ENCODE assay signal across 8 cellular contexts in the genomic region with DNA sequence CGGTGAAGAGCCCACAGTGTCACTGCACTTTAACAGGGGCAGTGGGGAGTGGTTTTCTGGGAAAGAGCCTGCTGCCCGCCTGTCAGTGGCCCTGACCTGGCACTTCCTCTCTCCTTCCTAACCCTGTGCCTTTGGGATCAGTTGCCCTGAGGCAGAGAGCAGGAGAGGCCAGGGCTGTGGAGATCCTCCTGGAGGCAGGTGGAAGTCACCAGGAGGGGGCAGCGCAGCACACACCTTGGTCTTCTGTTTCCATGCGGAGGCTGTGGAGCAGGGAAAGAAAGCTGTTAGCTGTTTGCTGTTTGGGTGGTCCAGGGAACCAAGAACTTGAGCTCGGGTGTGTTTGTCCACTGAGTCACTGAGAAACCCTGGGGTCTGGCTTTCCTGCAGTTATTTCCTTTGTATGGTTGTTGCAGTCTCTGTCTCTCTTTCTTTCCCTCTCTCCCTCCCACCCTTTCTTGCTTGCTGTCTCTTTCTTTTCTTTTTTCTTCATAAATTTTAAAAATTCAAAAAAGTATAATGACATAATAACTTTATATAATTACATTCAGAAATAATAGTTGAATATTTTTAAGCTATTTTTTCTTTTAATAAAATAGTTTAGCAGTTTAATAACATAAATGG. TPM values are rescaled to one million over a fixed set of nuclear protein-coding genes. Genes with fewer than 3 reads are reported as not detected.
DNase-seq lines count a peak whose midpoint lies in the region; ATAC-seq lines count a peak whose summit lies in the region.

No MANE protein-coding gene starts in this region.

- DNase-seq in DMS 273 (lab: John Stamatoyannopoulos, UW; ENCODE audit: unreplicated experiment) (peak; percentile 67), DMS 273 treated with DMSO at 0.1 percent for 48 hours (lab: John Stamatoyannopoulos, UW) (no peak), RPMI7951 (ENCODE audit: low read depth) (peak; percentile 10), brain pericyte (ENCODE audit: low read depth, low spot score) (peak; percentile 20), iPS DF 6.9 (ENCODE audit: low read depth, low spot score) (peak; percentile 76), NOMO-1 treated with DMSO at 0.1 percent for 48 hours (lab: John Stamatoyannopoulos, UW; ENCODE audit: unreplicated experiment) (no peak)
- DNase-seq in stimulated activated CD4-positive, alpha-beta T cell treated with anti-CD3 and anti-CD28 coated beads, Interleukin-15, amount 100 ng/mL, for 48 hours (ENCODE audit: low read depth in 2 of 2) = peak; percentile 8 to 38

- ATAC-seq in HG03139 (IDR thresholded peaks at IDR 0.05; ENCODE audit: unreplicated experiment) = peak; percentile 63

- WGBS in iPS DF 6.9 (ENCODE audit: insufficient coverage, insufficient read length) = no CpG with 5 or more reads among the region's 5 CpGs

- no peak overlapping the region for H3K27ac ChIP-seq in iPS DF 6.9 (ENCODE audit: low read length)

- no peaks in the 10 kb centered on the region for H3K36me3 ChIP-seq in iPS DF 6.9 (ENCODE audit: control insufficient read depth, insufficient read depth, low read length)

- H3K4me1 ChIP-seq in iPS DF 6.9 (ENCODE audit: control insufficient read depth, insufficient read depth, low read length) = peaks cover 2% of the 10 kb centered on the region; the same call in 1 of the 2 replicates

- H3K27me3 ChIP-seq in iPS DF 6.9 (ENCODE audit: control insufficient read depth, insufficient read depth, low read length) = no peaks in the 10 kb centered on the region

- H3K9me3 ChIP-seq in iPS DF 6.9 (ENCODE audit: control insufficient read depth, insufficient read depth, low read length) = no peaks in the 10 kb centered on the region

- H3K4me3 ChIP-seq in iPS DF 6.9 (ENCODE audit: low read length) = no peak overlapping the region

RNA-seq across cellular contexts. Expression of a gene that starts 28.1 kb away (rescaled TPM):
- under 0.01 and 0.20 TPM in 2 replicates for total RNA-seq in RPMI7951 (2014; rRNA removed; shearing (Covaris generic))

Comparison
In these comparisons a context has a peak if more than half of its experiments do, and no peak if none do; other contexts are left out.
1. DNase-seq: peak in DMS 273 (single experiment), RPMI7951 (single experiment), brain pericyte (single experiment), iPS DF 6.9 (single experiment) and stimulated activated CD4-positive, alpha-beta T cell treated with anti-CD3 and anti-CD28 coated beads, Interleukin-15, amount 100 ng/mL, for 48 hours (2 of 2); none in DMS 273 treated with DMSO at 0.1 percent for 48 hours (single experiment) and NOMO-1 treated with DMSO at 0.1 percent for 48 hours (single experiment).